ENCODE assay signal across 20 cellular contexts in genomic region chr1:43072314-43072713, GRCh38.
DNase-seq lines count a peak whose midpoint lies in the region; ATAC-seq and TF ChIP-seq lines count a peak whose summit lies in the region.
"Had no signal": no experiment of that assay in that cellular context is flagged by ENCODE, and none has a peak within 500 bp of the region (broad histone marks: within the 10 kb centered on the region; RNA-seq: fewer than 3 reads in every experiment).

No MANE protein-coding gene starts in this region.

- no peaks in the 10 kb centered on the region for H3K36me3 Mint-ChIP-seq in IgD-negative memory B cell
- H3K36me3 Mint-ChIP-seq in brain: no peaks in the 10 kb centered on the region
- no peaks in the 10 kb centered on the region for H3K36me3 Mint-ChIP-seq in neural crest cell (ENCODE audit: low read depth)
- H3K36me3 Mint-ChIP-seq: T-cell had no signal

- H3K9ac ChIP-seq in BLaER1 treated with 17β-estradiol and CSF1 and Interleukin-3, amounts not matched to agents 10 nM and 100 nM: peak overlapping the region in 3 of 11 experiments; percentile 14 to 29 (median 17); a peak in 2 of 22 replicates
- H3K9ac ChIP-seq: KMS-11 had no signal

- H3K4me1 ChIP-seq in BLaER1 treated with 17β-estradiol and CSF1 and Interleukin-3, amounts not matched to agents 10 nM and 100 nM: peaks cover 25 to 42% (median 32%) of the 10 kb centered on the region in 10 experiments

- no peaks in the 10 kb centered on the region for H3K27me3 Mint-ChIP-seq in IgD-negative memory B cell
- H3K27me3 Mint-ChIP-seq in brain: no peaks in the 10 kb centered on the region
- H3K27me3 Mint-ChIP-seq in neural crest cell (ENCODE audit: low read depth): no peaks in the 10 kb centered on the region
- H3K27me3 Mint-ChIP-seq: T-cell had no signal

- H3K4me1 Mint-ChIP-seq in IgD-negative memory B cell (peaks cover 26 to 31% (median 30%) of the 10 kb centered on the region in 3 donors), brain (peaks cover 33% of the 10 kb centered on the region), neural crest cell (peaks cover 48% of the 10 kb centered on the region)

- no peaks in the 10 kb centered on the region; a peak in 1 of 22 replicates for H4K20me1 ChIP-seq in BLaER1 treated with 17β-estradiol and CSF1 and Interleukin-3, amounts not matched to agents 10 nM and 100 nM

- no peak overlapping the region for H3K4me3 ChIP-seq in BLaER1 treated with 17β-estradiol and CSF1 and Interleukin-3, amounts not matched to agents 10 nM and 100 nM
- H3K4me3 ChIP-seq: GM12878 had no signal

- peaks cover 5 to 18% (median 14%) of the 10 kb centered on the region in 11 experiments; a peak in 14 of 22 replicates for H3K27me3 ChIP-seq in BLaER1 treated with 17β-estradiol and CSF1 and Interleukin-3, amounts not matched to agents 10 nM and 100 nM

- no peaks in the 10 kb centered on the region for H3K36me3 ChIP-seq in BLaER1 treated with 17β-estradiol and CSF1 and Interleukin-3, amounts not matched to agents 10 nM and 100 nM

- H3K27ac ChIP-seq in BLaER1 treated with 17β-estradiol and CSF1 and Interleukin-3, amounts not matched to agents 10 nM and 100 nM: peak overlapping the region in 5 of 11 experiments; percentile 23 to 67 (median 43); a peak in 6 of 22 replicates
- H3K27ac ChIP-seq: KMS-11 had no signal

- TF ChIP-seq CTCF in brain (conservative IDR thresholded peaks at IDR 0.05): no peak
- no peak for TF ChIP-seq CTCF in neural crest cell (conservative IDR thresholded peaks at IDR 0.05)

- peak overlapping the region; percentile 34 to 80 (median 64) for H3K4me2 ChIP-seq in BLaER1 treated with 17β-estradiol and CSF1 and Interleukin-3, amounts not matched to agents 10 nM and 100 nM
- H3K4me2 ChIP-seq: KMS-11 had no signal

- H3K9me3 ChIP-seq in BLaER1 treated with 17β-estradiol and CSF1 and Interleukin-3, amounts not matched to agents 10 nM and 100 nM (replicated peaks in 1 of 11): no peaks in the 10 kb centered on the region

- H3K4me3 Mint-ChIP-seq in IgD-negative memory B cell (peak overlapping the region in 2 of 4 donors; percentile 52 to 73), brain (no peak overlapping the region), neural crest cell (no peak overlapping the region)
- H3K4me3 Mint-ChIP-seq: CD14-positive monocyte, T-cell had no signal

- ATAC-seq in HG02678 (IDR thresholded peaks at IDR 0.05; ENCODE audit: unreplicated experiment): no peak
- ATAC-seq: GM12878, HCT116, T-cell had no signal

- H3K9me3 Mint-ChIP-seq in IgD-negative memory B cell: no peaks in the 10 kb centered on the region
- peaks cover 0 to 8% (median 0%) of the 10 kb centered on the region in 5 experiments for H3K9me3 Mint-ChIP-seq in brain
- no peaks in the 10 kb centered on the region for H3K9me3 Mint-ChIP-seq in neural crest cell
- H3K9me3 Mint-ChIP-seq: T-cell had no signal

- peak overlapping the region in 2 of 3 donors; percentile 46 to 51 for H3K27ac Mint-ChIP-seq in IgD-negative memory B cell
- H3K27ac Mint-ChIP-seq in brain: peak overlapping the region in 3 of 5 experiments; percentile 37 to 98 (median 87)
- H3K27ac Mint-ChIP-seq in neural crest cell (ENCODE audit: unreplicated experiment): peak overlapping the region; percentile 35

- DNase-seq in neural crest cell (ENCODE audit: low read depth, low spot score) (no peak), KG1 (lab: John Stamatoyannopoulos, UW) (no peak), hepatic stellate cell (ENCODE audit: low spot score) (no peak), NCI-H774 (lab: John Stamatoyannopoulos, UW) (no peak)
- DNase-seq: COR-L47, NCI-H1417, NCI-H187, NCI-H2107, NCI-H345, NCI-H526, Right ventricle myocardium superior, T-cell had no signal

Comparison
In these comparisons a context has a peak if more than half of its experiments do, and no peak if none do; other contexts are left out.
1. H3K27ac Mint-ChIP-seq: peak in every context shown above with its lines; median percentile 87 in brain; 48 in IgD-negative memory B cell; 35 in neural crest cell.